Comparison of ENCODE assay signal across 28 cellular contexts in genomic region chr1:183043254-183043653, GRCh38. TPM values are rescaled to one million over a fixed set of nuclear protein-coding genes. Genes with fewer than 3 reads are reported as not detected.
DNase-seq lines count a peak whose midpoint lies in the region; FAIRE-seq and TF ChIP-seq lines count a peak whose summit lies in the region.
"Had no signal": no experiment of that assay in that cellular context is flagged by ENCODE, and none has a peak within 500 bp of the region (broad histone marks: within the 10 kb centered on the region; RNA-seq: fewer than 3 reads in every experiment).

No MANE protein-coding gene starts in this region.

- no peak for FAIRE-seq in astrocyte (lab: Jason Lieb, UNC)
- FAIRE-seq: keratinocyte had no signal

- no peaks in the 10 kb centered on the region for H3K9me3 Mint-ChIP-seq in astrocyte (ENCODE audit: unreplicated experiment)
- H3K9me3 Mint-ChIP-seq: activated B cell treated with CpG ODN at 0.5 μM for 24 hours; activated T-cell treated with anti-CD3 and anti-CD28 coated beads, Interleukin-2, amount 50 U/mL, for 72 hours; brain; naive thymus-derived CD8-positive, alpha-beta T cell had no signal

- H3K27me3 ChIP-seq in left ventricle myocardium inferior (ENCODE audit: low read depth) (no peaks in the 10 kb centered on the region), right atrium auricular region (no peaks in the 10 kb centered on the region), astrocyte (ENCODE audit: insufficient read depth, low read length) (no peaks in the 10 kb centered on the region), osteoblast (ENCODE audit: insufficient read depth, low read length) (no peaks in the 10 kb centered on the region), thyroid gland (no peaks in the 10 kb centered on the region)
- H3K27me3 ChIP-seq: adrenal gland, suprapubic skin, vagina had no signal

- H3K27ac ChIP-seq in left ventricle myocardium inferior (replicated peaks) = peak overlapping the region; percentile 61
- H3K27ac ChIP-seq in right atrium auricular region = peak overlapping the region in 1 of 2 donors; percentile 37
- peak overlapping the region; percentile 93 for H3K27ac ChIP-seq in astrocyte (ENCODE audit: low read depth, low read length)
- peak overlapping the region; percentile 96 for H3K27ac ChIP-seq in osteoblast (ENCODE audit: low read depth, low read length)
- no peak overlapping the region for H3K27ac ChIP-seq in thyroid gland
- H3K27ac ChIP-seq: adrenal gland, suprapubic skin had no signal

- DNase-seq in left ventricle myocardium inferior = no peak
- no peak for DNase-seq in right atrium auricular region (ENCODE audit: low spot score)
- DNase-seq in astrocyte (ENCODE audit: low read depth) = no peak
- no peak for DNase-seq in osteoblast (ENCODE audit: insufficient read length, low spot score, missing footprints)
- DNase-seq in SW 1271 (lab: John Stamatoyannopoulos, UW) = no peak
- DNase-seq in AG08395 (ENCODE audit: low spot score) = no peak
- DNase-seq in thyroid gland = no peak
- DNase-seq in GM03348 (ENCODE audit: low spot score) = no peak
- DNase-seq: activated B cell treated with CpG ODN at 0.5 μM for 24 hours; activated naive CD4-positive, alpha-beta T cell treated with Interleukin-2 at 50 U/mL for 16 hours; activated T-cell treated with anti-CD3 and anti-CD28 coated beads, Interleukin-2, amount 50 U/mL, for 72 hours; adrenal gland; DMS79; GDM1; glutamatergic neuron; HCEC 1CT; Karpas-422; midbrain; naive thymus-derived CD8-positive, alpha-beta T cell; NCI-H1436; NCI-H2107; NCI-H774; stimulated activated CD4-positive, alpha-beta T cell treated with anti-CD3 and anti-CD28 coated beads, Interleukin-4, amount 100 ng/mL, for 1 hour; T-helper 9 cell had no signal

- no peaks in the 10 kb centered on the region for H3K36me3 Mint-ChIP-seq in astrocyte (ENCODE audit: low read depth, unreplicated experiment)
- H3K36me3 Mint-ChIP-seq: brain; naive thymus-derived CD8-positive, alpha-beta T cell had no signal

- H2AFZ ChIP-seq in astrocyte (ENCODE audit: low read depth, low read length) (no peak overlapping the region), osteoblast (ENCODE audit: low read length) (no peak overlapping the region)

- peak overlapping the region; percentile 64 for H3K27ac Mint-ChIP-seq in astrocyte (ENCODE audit: unreplicated experiment)
- H3K27ac Mint-ChIP-seq: activated B cell treated with CpG ODN at 0.5 μM for 24 hours; activated T-cell treated with anti-CD3 and anti-CD28 coated beads, Interleukin-2, amount 50 U/mL, for 72 hours; naive thymus-derived CD8-positive, alpha-beta T cell had no signal

- H3K4me3 Mint-ChIP-seq in astrocyte (ENCODE audit: unreplicated experiment) = no peak overlapping the region
- H3K4me3 Mint-ChIP-seq: activated B cell treated with CpG ODN at 0.5 μM for 24 hours; activated T-cell treated with anti-CD3 and anti-CD28 coated beads, Interleukin-2, amount 50 U/mL, for 72 hours; naive thymus-derived CD8-positive, alpha-beta T cell had no signal

- H3K4me1 ChIP-seq in left ventricle myocardium inferior = peaks cover 100% of the 10 kb centered on the region
- H3K4me1 ChIP-seq in right atrium auricular region = peaks cover 0 to 74% of the 10 kb centered on the region in 2 donors
- peaks cover 62% of the 10 kb centered on the region for H3K4me1 ChIP-seq in astrocyte (ENCODE audit: insufficient read depth, low read length)
- peaks cover 65% of the 10 kb centered on the region for H3K4me1 ChIP-seq in osteoblast (ENCODE audit: insufficient read depth, low read length)
- H3K4me1 ChIP-seq in thyroid gland = peaks cover 25 to 45% of the 10 kb centered on the region in 2 donors

- TF ChIP-seq CTCF in left ventricle myocardium inferior (IDR thresholded peaks at IDR 0.05; ENCODE audit: borderline replicate concordance) (no peak), right atrium auricular region (IDR thresholded peaks at IDR 0.05) (no peak), astrocyte (IDR thresholded peaks at IDR 0.05; ENCODE audit: insufficient read depth, low read depth, low read length) (no peak), osteoblast (IDR thresholded peaks at IDR 0.05; ENCODE audit: extremely low read depth, low read depth, low read length) (no peak), thyroid gland (IDR thresholded peaks at IDR 0.05) (no peak)

- H4K20me1 ChIP-seq in astrocyte (ENCODE audit: insufficient read depth, low read length) (peaks cover 18% of the 10 kb centered on the region), osteoblast (ENCODE audit: insufficient read depth, low read length) (peaks cover 22% of the 10 kb centered on the region)

- intact Hi-C loops in left ventricle myocardium inferior (cut with micrococcal nuclease) (no loop called here), thyroid gland (cut with DNase I) (no loop called here)

- H3K9ac ChIP-seq in astrocyte (ENCODE audit: low read length) = peak overlapping the region; percentile 79

- 77 to 79% methylated on average over 3 of the region's 3 CpGs for WGBS in thyroid gland, 2 donors

- H3K4me2 ChIP-seq in astrocyte (ENCODE audit: low read length) (peak overlapping the region; percentile 69), osteoblast (ENCODE audit: insufficient read depth, low read length) (peak overlapping the region; percentile 61)

- no peaks in the 10 kb centered on the region for H3K27me3 Mint-ChIP-seq in astrocyte (ENCODE audit: low read depth, unreplicated experiment)
- H3K27me3 Mint-ChIP-seq: activated B cell treated with CpG ODN at 0.5 μM for 24 hours, brain had no signal

- H3K79me2 ChIP-seq in astrocyte (ENCODE audit: insufficient read depth, low read length) = peaks cover 98% of the 10 kb centered on the region
- peaks cover 98% of the 10 kb centered on the region for H3K79me2 ChIP-seq in osteoblast (ENCODE audit: insufficient read depth, low read length)

- no peak for TF ChIP-seq POLR2A in thyroid gland (IDR thresholded peaks at IDR 0.05)

- H3K9me3 ChIP-seq in left ventricle myocardium inferior (replicated peaks) = no peaks in the 10 kb centered on the region
- H3K9me3 ChIP-seq in right atrium auricular region = no peaks in the 10 kb centered on the region
- H3K9me3 ChIP-seq in astrocyte (ENCODE audit: insufficient read depth, low read depth, low read length) = no peaks in the 10 kb centered on the region
- no peaks in the 10 kb centered on the region for H3K9me3 ChIP-seq in osteoblast (ENCODE audit: low read depth, low read length)
- H3K9me3 ChIP-seq in thyroid gland = no peaks in the 10 kb centered on the region
- H3K9me3 ChIP-seq: adrenal gland, suprapubic skin, vagina had no signal

- H3K4me3 ChIP-seq in left ventricle myocardium inferior (no peak overlapping the region), right atrium auricular region (no peak overlapping the region), astrocyte (ENCODE audit: insufficient read depth, low read depth, low read length) (no peak overlapping the region), osteoblast (ENCODE audit: insufficient read depth, low read length) (no peak overlapping the region), thyroid gland (replicated peaks in 1 of 3) (no peak overlapping the region)
- H3K4me3 ChIP-seq: adrenal gland, suprapubic skin, vagina had no signal

- no peaks in the 10 kb centered on the region for H3K36me3 ChIP-seq in left ventricle myocardium inferior
- H3K36me3 ChIP-seq in right atrium auricular region = no peaks in the 10 kb centered on the region
- H3K36me3 ChIP-seq in astrocyte (ENCODE audit: insufficient read depth, low read length) = no peaks in the 10 kb centered on the region
- H3K36me3 ChIP-seq in osteoblast (ENCODE audit: insufficient read depth, low read length) = peaks cover 2% of the 10 kb centered on the region
- no peaks in the 10 kb centered on the region for H3K36me3 ChIP-seq in thyroid gland
- H3K36me3 ChIP-seq: adrenal gland, suprapubic skin, vagina had no signal

- H3K4me1 Mint-ChIP-seq in astrocyte (ENCODE audit: low read depth, unreplicated experiment) = peaks cover 76% of the 10 kb centered on the region

RNA-seq across cellular contexts. Expression of gene LAMC1, which starts 20.0 kb away (rescaled TPM):
- 84.1 TPM for total RNA-seq in left ventricle myocardium inferior
- 100 to 1,000 TPM; 154 to 159 TPM for total RNA-seq in right atrium auricular region
- total RNA-seq in astrocyte = 270 and 284 TPM in 2 replicates
- total RNA-seq in osteoblast = 903 and 966 TPM in 2 replicates
- 100 to 1,000 TPM; 150 to 213 (median 174) TPM for total RNA-seq in thyroid gland

Comparison
In these comparisons a context has a peak if more than half of its experiments do, and no peak if none do; other contexts are left out.
1. H3K27ac ChIP-seq: peak in left ventricle myocardium inferior (single experiment), astrocyte (single experiment) and osteoblast (single experiment); none in thyroid gland (0 of 3).